ENCODE assay signal across 25 cellular contexts in genomic region chr1:227754958-227755357, GRCh38.
"Had no signal": no experiment of that assay in that cellular context is flagged by ENCODE, and none has a peak within 500 bp of the region (broad histone marks: within the 10 kb centered on the region; RNA-seq: fewer than 3 reads in every experiment).

No MANE protein-coding gene starts in this region.

- H3K4me3 Mint-ChIP-seq: activated CD4-positive, alpha-beta memory T cell treated with anti-CD3 and anti-CD28 coated beads, Interleukin-2, amount 10 ng/mL, durations not matched to agents 7 days and 5 days; activated CD4-positive, alpha-beta T cell treated with anti-CD3 and anti-CD28 coated beads, Interleukin-2, amount 10 ng/mL, durations not matched to agents 24 days and 14 days; activated naive CD4-positive, alpha-beta T cell treated with anti-CD3 and anti-CD28 coated beads, Interleukin-2, amount 10 ng/mL, durations not matched to agents 7 days and 5 days; dendritic cell treated with granulocyte-macrophage colony-stimulating factor and Interleukin-4, amounts not matched to agents 40 ng/mL and 50 ng/mL, for 4 days; immature natural killer cell; nephron; stimulated activated memory B cell treated with anti-CD40 and anti-IgM and Interleukin-4, amounts not matched to agents 10 μg/mL and 1 μg/mL and 100 μg/mL, for 72 hours; T-helper 2 cell treated with Interferon-gamma antibody and Interleukin-4, amounts not matched to agents 5 μg/mL and 100 μg/mL, for 36 hours had no signal

- H3K9me3 Mint-ChIP-seq: activated CD4-positive, alpha-beta T cell treated with anti-CD3 and anti-CD28 coated beads, Interleukin-2, amount 10 ng/mL, durations not matched to agents 24 days and 14 days; activated naive CD4-positive, alpha-beta T cell treated with anti-CD3 and anti-CD28 coated beads, Interleukin-2, amount 10 ng/mL, durations not matched to agents 7 days and 5 days; dendritic cell treated with granulocyte-macrophage colony-stimulating factor and Interleukin-4, amounts not matched to agents 40 ng/mL and 50 ng/mL, for 4 days; immature natural killer cell; nephron; stimulated activated memory B cell treated with anti-CD40 and anti-IgM and Interleukin-4, amounts not matched to agents 10 μg/mL and 1 μg/mL and 100 μg/mL, for 72 hours; T-helper 2 cell treated with Interferon-gamma antibody and Interleukin-4, amounts not matched to agents 5 μg/mL and 100 μg/mL, for 36 hours had no signal

- H3K27me3 ChIP-seq: hepatocyte, neutrophil, ovary, right atrium auricular region, stomach, upper lobe of left lung had no signal

- H3K4me2 ChIP-seq: hepatocyte had no signal

- H3K36me3 ChIP-seq: ovary, prostate gland had no signal

- ATAC-seq: activated CD4-positive, CD25-positive, alpha-beta regulatory T cell treated with anti-CD3 and anti-CD28 coated beads, Interleukin-2, amount 50 U/mL, for 24 hours; left ventricle myocardium superior; stimulated activated memory B cell treated with anti-CD40 and anti-IgM and Interleukin-4, amounts not matched to agents 10 μg/mL and 1 μg/mL and 100 μg/mL, for 72 hours had no signal

- H3K27ac Mint-ChIP-seq: activated CD4-positive, alpha-beta memory T cell treated with anti-CD3 and anti-CD28 coated beads, Interleukin-2, amount 10 ng/mL, durations not matched to agents 7 days and 5 days; activated CD4-positive, alpha-beta T cell treated with anti-CD3 and anti-CD28 coated beads, Interleukin-2, amount 10 ng/mL, durations not matched to agents 24 days and 14 days; dendritic cell treated with granulocyte-macrophage colony-stimulating factor and Interleukin-4, amounts not matched to agents 40 ng/mL and 50 ng/mL, for 4 days; immature natural killer cell; nephron; stimulated activated memory B cell treated with anti-CD40 and anti-IgM and Interleukin-4, amounts not matched to agents 10 μg/mL and 1 μg/mL and 100 μg/mL, for 72 hours; T-helper 2 cell treated with Interferon-gamma antibody and Interleukin-4, amounts not matched to agents 5 μg/mL and 100 μg/mL, for 36 hours had no signal

- H2AFZ ChIP-seq: hepatocyte had no signal

- H3K27ac ChIP-seq: hepatocyte, neutrophil, prostate gland, upper lobe of left lung, VCaP had no signal

- H3K4me3 ChIP-seq: hepatocyte, ovary, prostate gland, right atrium auricular region, stomach, upper lobe of left lung had no signal

- H3K9me3 ChIP-seq: neutrophil, ovary, prostate gland, right atrium auricular region, stomach, upper lobe of left lung had no signal

- H3K4me1 ChIP-seq: prostate gland had no signal

- DNase-seq: activated CD4-positive, alpha-beta memory T cell treated with anti-CD3 and anti-CD28 coated beads, Interleukin-2, amount 10 ng/mL, durations not matched to agents 7 days and 5 days; activated CD4-positive, alpha-beta T cell treated with anti-CD3 and anti-CD28 coated beads, Interleukin-2, amount 10 ng/mL, durations not matched to agents 24 days and 14 days; activated effector memory CD4-positive, alpha-beta T cell treated with anti-CD3 and anti-CD28 coated beads, Interleukin-2, amount 50 U/mL, for 16 hours; activated naive CD4-positive, alpha-beta T cell treated with anti-CD3 and anti-CD28 coated beads, Interleukin-2, amount 10 ng/mL, durations not matched to agents 7 days and 5 days; amygdala; effector CD4-positive, alpha-beta T cell; foreskin fibroblast; immature natural killer cell; left ventricle myocardium superior; mammary epithelial cell; midbrain; ovary; stimulated activated CD4-positive, alpha-beta T cell treated with anti-CD3 and anti-CD28 coated beads, Interleukin-1b, Interleukin-23, amount 100 ng/mL, for 48 hours; stomach; upper lobe of left lung had no signal

- H3K27me3 Mint-ChIP-seq: activated CD4-positive, alpha-beta memory T cell treated with anti-CD3 and anti-CD28 coated beads, Interleukin-2, amount 10 ng/mL, durations not matched to agents 7 days and 5 days; activated CD4-positive, alpha-beta T cell treated with anti-CD3 and anti-CD28 coated beads, Interleukin-2, amount 10 ng/mL, durations not matched to agents 24 days and 14 days; activated naive CD4-positive, alpha-beta T cell treated with anti-CD3 and anti-CD28 coated beads, Interleukin-2, amount 10 ng/mL, durations not matched to agents 7 days and 5 days; dendritic cell treated with granulocyte-macrophage colony-stimulating factor and Interleukin-4, amounts not matched to agents 40 ng/mL and 50 ng/mL, for 4 days; stimulated activated memory B cell treated with anti-CD40 and anti-IgM and Interleukin-4, amounts not matched to agents 10 μg/mL and 1 μg/mL and 100 μg/mL, for 72 hours had no signal
